In genomic region chr7:25031432-25031831, GRCh38 we compare ENCODE assay signal across 12 cellular contexts. TPM values are rescaled to one million over a fixed set of nuclear protein-coding genes. Genes with fewer than 3 reads are reported as not detected.
DNase-seq lines count a peak whose midpoint lies in the region; ATAC-seq, FAIRE-seq and TF ChIP-seq lines count a peak whose summit lies in the region.
"Had no signal": no experiment of that assay in that cellular context is flagged by ENCODE, and none has a peak within 500 bp of the region (broad histone marks: within the 10 kb centered on the region; RNA-seq: fewer than 3 reads in every experiment).

No MANE protein-coding gene starts in this region.

- peak overlapping the region; percentile 86 for H3K27ac ChIP-seq in KMS-11
- H3K27ac ChIP-seq in trophoblast cell (ENCODE audit: low read depth, low read length), result no peak overlapping the region
- H3K27ac ChIP-seq in small intestine (ENCODE audit: low read depth in 1 of 2, low read length in 1 of 2), result peak overlapping the region in 1 of 2 donors; percentile 36
- H3K27ac ChIP-seq: 22Rv1 had no signal

- whole genome bisulfite sequencing in trophoblast cell (ENCODE audit: extremely low coverage, insufficient coverage, insufficient read length), result no CpG with 5 or more reads among the region's 1 CpG
- WGBS in small intestine, 3 donors, result 88 to 100% (median 95%) methylated on average over 1 of the region's 1 CpG

- peak overlapping the region; percentile 41; the same call in 1 of the 2 replicates for H2AFZ ChIP-seq in KMS-11 (ENCODE audit: low read depth)
- H2AFZ ChIP-seq in trophoblast cell (ENCODE audit: insufficient read depth, low read length, poor library complexity), result no peak overlapping the region

- no peak overlapping the region for H3K4me3 ChIP-seq in KMS-11 (IDR thresholded peaks at IDR 0.05; ENCODE audit: insufficient read depth, low read depth, low read length)
- no peak overlapping the region for H3K4me3 ChIP-seq in trophoblast cell (ENCODE audit: low read depth, low read length)
- H3K4me3 ChIP-seq in small intestine (ENCODE audit: low read depth in 1 of 2, low read length in 2 of 2), result no peak overlapping the region

- peak overlapping the region; percentile 89 for H3K4me2 ChIP-seq in KMS-11
- H3K4me2 ChIP-seq in trophoblast cell (ENCODE audit: low read length), result no peak overlapping the region

- no peaks in the 10 kb centered on the region for H3K79me1 ChIP-seq in trophoblast cell (ENCODE audit: low read length)

- peaks cover 60% of the 10 kb centered on the region for H3K4me1 ChIP-seq in KMS-11 (ENCODE audit: low read depth, poor library complexity, severe bottlenecking)
- H3K4me1 ChIP-seq in trophoblast cell (ENCODE audit: control insufficient read depth in 1 of 2, insufficient read depth in 2 of 2, low read length in 2 of 2), result peaks cover 3 to 5% of the 10 kb centered on the region in 2 experiments
- no peaks in the 10 kb centered on the region for H3K4me1 ChIP-seq in small intestine (ENCODE audit: control insufficient read depth in 2 of 2, insufficient read depth in 1 of 2, low read depth in 1 of 2, low read length in 1 of 2)

- H2BK12ac ChIP-seq in trophoblast cell (ENCODE audit: low read length), result no peak overlapping the region

- peak overlapping the region; percentile 56 for H3K23ac ChIP-seq in trophoblast cell (ENCODE audit: low read length)

- H3K36me3 ChIP-seq in KMS-11 (ENCODE audit: insufficient read depth) (no peaks in the 10 kb centered on the region), trophoblast cell (ENCODE audit: control insufficient read depth in 1 of 2, insufficient read depth in 2 of 2, low read length in 2 of 2) (no peaks in the 10 kb centered on the region), small intestine (ENCODE audit: control insufficient read depth in 2 of 2, insufficient read depth in 2 of 2, low read length in 2 of 2) (no peaks in the 10 kb centered on the region)

- H3K18ac ChIP-seq in trophoblast cell (ENCODE audit: low read length), result no peak overlapping the region

- H4K91ac ChIP-seq in trophoblast cell (ENCODE audit: low read depth, low read length), result no peak overlapping the region

- no peak overlapping the region for H2BK120ac ChIP-seq in trophoblast cell (ENCODE audit: insufficient read depth, low read length, poor library complexity)

- H3K9ac ChIP-seq in KMS-11, result peak overlapping the region; percentile 31; the same call in 1 of the 2 replicates
- H3K9ac ChIP-seq in trophoblast cell (ENCODE audit: low read length), result no peak overlapping the region

- no peak overlapping the region for H3K14ac ChIP-seq in trophoblast cell (ENCODE audit: low read length)

- no peak for FAIRE-seq in small intestine (lab: Jason Lieb, UNC)

- H2BK5ac ChIP-seq in trophoblast cell (ENCODE audit: low read depth, low read length, poor library complexity), result no peak overlapping the region

- peak; percentile 40 for ATAC-seq in HG02588 (IDR thresholded peaks at IDR 0.05; ENCODE audit: unreplicated experiment)
- ATAC-seq: natural killer cell treated with Interleukin-12 subunit alpha and Interleukin-12 subunit beta and Interleukin-15 and Interleukin-18, amount 100 ng/mL, for 72 hours had no signal

- H3K9me3 ChIP-seq in trophoblast cell (ENCODE audit: insufficient read depth, low read depth, low read length) (no peaks in the 10 kb centered on the region), small intestine (ENCODE audit: control insufficient read depth, low read depth) (no peaks in the 10 kb centered on the region)

- no peaks in the 10 kb centered on the region for H3K79me2 ChIP-seq in KMS-11 (ENCODE audit: insufficient read depth, low read depth)
- H3K79me2 ChIP-seq in trophoblast cell (ENCODE audit: control insufficient read depth, insufficient read depth, low read length, poor library complexity), result no peaks in the 10 kb centered on the region

- no peak overlapping the region for H4K8ac ChIP-seq in trophoblast cell (ENCODE audit: low read depth, low read length)

- H2AK5ac ChIP-seq in trophoblast cell (ENCODE audit: low read length), result no peak overlapping the region

- TF ChIP-seq CTCF in KMS-11 (conservative IDR thresholded peaks at IDR 0.05; ENCODE audit: low read depth, low read length), result peak; percentile 47

- no peaks in the 10 kb centered on the region for H3K27me3 ChIP-seq in KMS-11 (ENCODE audit: insufficient read depth, low read depth)
- no peaks in the 10 kb centered on the region for H3K27me3 ChIP-seq in trophoblast cell (ENCODE audit: insufficient read depth, low read length)
- H3K27me3 ChIP-seq in small intestine (ENCODE audit: control insufficient read depth in 2 of 2, insufficient read depth in 2 of 2, low read length in 2 of 2), result no peaks in the 10 kb centered on the region

- no peak overlapping the region for H4K12ac ChIP-seq in trophoblast cell (ENCODE audit: low read depth, low read length)

- no peak overlapping the region for H3K4ac ChIP-seq in trophoblast cell (ENCODE audit: low read depth, low read length)

- no peaks in the 10 kb centered on the region for H4K20me1 ChIP-seq in KMS-11 (ENCODE audit: insufficient read depth)

- DNase-seq in DMS53 (lab: John Stamatoyannopoulos, UW), result peak; percentile 24
- no peak for DNase-seq in DMS53 treated with DMSO at 0.1 percent for 48 hours (lab: John Stamatoyannopoulos, UW; ENCODE audit: unreplicated experiment)
- DNase-seq in trophoblast cell, result no peak
- DNase-seq in small intestine, result no peak
- DNase-seq in activated T-cell treated with anti-CD3 and anti-CD28 coated beads, Interleukin-2, amount 50 U/mL, for 1 hour, result no peak
- DNase-seq in NCI-H1930 (lab: John Stamatoyannopoulos, UW), result no peak
- DNase-seq: glutamatergic neuron, Kasumi-1 had no signal

RNA-seq across cellular contexts. Expression of gene OSBPL3, which starts 51.5 kb away (rescaled TPM):
- 6.8 and 8.0 TPM in 2 replicates for polyA plus RNA-seq in trophoblast cell (2013)
- 10 to 100 TPM in 1 of 3 donors, 1 to 10 TPM in 2; 5.0 to 19.5 (median 10.0) TPM for polyA plus RNA-seq in small intestine
